Comparison of ENCODE assay signal across 2 cellular contexts in the genomic region with DNA sequence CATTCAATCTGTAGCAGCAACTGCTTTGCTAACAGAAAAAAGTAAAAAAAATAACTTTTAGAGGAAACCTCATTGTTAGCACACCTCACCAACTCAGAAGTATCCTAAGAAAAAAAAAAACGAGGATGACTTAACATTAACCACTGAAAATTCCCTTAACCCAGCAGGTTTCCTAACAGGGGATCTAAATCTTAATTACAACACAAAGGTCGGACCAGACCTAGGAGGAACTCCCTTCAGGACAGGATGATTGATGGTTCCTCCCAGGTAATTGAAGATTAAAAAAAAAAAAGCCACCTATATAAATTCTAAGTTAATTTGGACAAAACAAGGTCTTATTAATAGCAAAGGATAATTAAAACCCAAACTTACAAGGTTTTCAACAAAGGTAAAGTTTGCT. TPM values are rescaled to one million over a fixed set of nuclear protein-coding genes. Genes with fewer than 3 reads are reported as not detected.
"Had no signal": no experiment of that assay in that cellular context is flagged by ENCODE, and none has a peak within 500 bp of the region (broad histone marks: within the 10 kb centered on the region; RNA-seq: fewer than 3 reads in every experiment).

No MANE protein-coding gene starts in this region.

RNA-seq across cellular contexts. Expression of a gene that starts 12.9 kb away (rescaled TPM):
- total RNA-seq: MCF 10A, SJCRH30 had no signal
